ENCODE assay signal across 8 cellular contexts in the genomic region with DNA sequence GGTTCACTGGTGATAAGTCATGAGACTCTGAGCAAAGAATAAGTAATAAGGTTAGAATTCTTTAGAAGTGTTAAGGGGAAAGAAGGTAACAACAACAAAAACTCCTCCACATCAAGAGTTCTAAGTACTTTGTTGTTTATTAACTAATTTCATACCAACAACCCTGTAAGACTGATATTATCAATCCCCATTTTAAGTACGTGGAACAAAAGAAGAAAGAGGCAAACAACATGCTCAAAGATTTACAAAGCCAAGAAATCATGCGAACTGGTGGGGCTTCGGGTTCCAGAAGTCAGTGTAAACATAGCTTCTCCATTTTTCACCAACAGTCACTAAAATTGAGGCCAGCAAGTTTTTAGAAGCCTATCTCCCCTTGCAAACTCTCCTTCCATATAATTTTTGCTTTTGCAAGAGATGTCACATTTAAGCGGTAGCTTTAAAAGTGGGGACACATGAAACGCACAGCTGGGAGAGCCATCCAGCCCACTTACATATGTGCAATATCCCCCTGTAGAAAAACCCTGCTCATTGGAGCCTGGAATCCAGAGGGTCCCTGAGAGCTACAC. TPM values are rescaled to one million over a fixed set of nuclear protein-coding genes. Genes with fewer than 3 reads are reported as not detected.
DNase-seq lines count a peak whose midpoint lies in the region; ATAC-seq and TF ChIP-seq lines count a peak whose summit lies in the region.

No MANE protein-coding gene starts in this region.

- H3K27me3 ChIP-seq in WERI-Rb-1 (ENCODE audit: insufficient read depth, low read depth, severe bottlenecking), result no peaks in the 10 kb centered on the region
- no peaks in the 10 kb centered on the region for H3K27me3 ChIP-seq in gastroesophageal sphincter

- H3K9me3 ChIP-seq in WERI-Rb-1 (ENCODE audit: severe bottlenecking) (no peaks in the 10 kb centered on the region), gastroesophageal sphincter (no peaks in the 10 kb centered on the region)

- no peaks in the 10 kb centered on the region for H3K27me3 Mint-ChIP-seq in stimulated activated memory B cell treated with anti-CD40 and anti-IgM and Interleukin-4, amounts not matched to agents 10 μg/mL and 1 μg/mL and 100 μg/mL, for 72 hours

- peak overlapping the region; percentile 86 for H3K27ac Mint-ChIP-seq in stimulated activated memory B cell treated with anti-CD40 and anti-IgM and Interleukin-4, amounts not matched to agents 10 μg/mL and 1 μg/mL and 100 μg/mL, for 72 hours

- peak; percentile 30 for DNase-seq in NCI-H2171 treated with DMSO at 0.1 percent for 48 hours (lab: John Stamatoyannopoulos, UW)
- no peak for DNase-seq in NCI-H2171 (lab: John Stamatoyannopoulos, UW)
- no peak for DNase-seq in WERI-Rb-1
- no peak for DNase-seq in NK-92 (lab: John Stamatoyannopoulos, UW; ENCODE audit: unreplicated experiment)
- no peak for DNase-seq in GDM1 (lab: John Stamatoyannopoulos, UW)
- no peak for DNase-seq in SK-N-DZ (ENCODE audit: low spot score)

- peaks cover 0 to 53% (median 5%) of the 10 kb centered on the region in 3 donors for H3K4me1 ChIP-seq in gastroesophageal sphincter

- no peaks in the 10 kb centered on the region for H3K36me3 Mint-ChIP-seq in stimulated activated memory B cell treated with anti-CD40 and anti-IgM and Interleukin-4, amounts not matched to agents 10 μg/mL and 1 μg/mL and 100 μg/mL, for 72 hours

- H3K4me3 ChIP-seq in WERI-Rb-1 (ENCODE audit: low read depth, low read length), result peak overlapping the region; percentile 74
- H3K4me3 ChIP-seq in gastroesophageal sphincter, result peak overlapping the region; percentile 81 to 94

- no peak for TF ChIP-seq POLR2A in gastroesophageal sphincter (IDR thresholded peaks at IDR 0.05)

- TF ChIP-seq EP300 in gastroesophageal sphincter (IDR thresholded peaks at IDR 0.05), result no peak

- no peaks in the 10 kb centered on the region; the same call in 1 of the 2 replicates for H3K36me3 ChIP-seq in WERI-Rb-1
- H3K36me3 ChIP-seq in gastroesophageal sphincter, result no peaks in the 10 kb centered on the region

- peak overlapping the region; percentile 88 for H3K27ac ChIP-seq in WERI-Rb-1
- peak overlapping the region; percentile 87 to 97 (median 94) for H3K27ac ChIP-seq in gastroesophageal sphincter

- no peaks in the 10 kb centered on the region for H3K9me3 Mint-ChIP-seq in stimulated activated memory B cell treated with anti-CD40 and anti-IgM and Interleukin-4, amounts not matched to agents 10 μg/mL and 1 μg/mL and 100 μg/mL, for 72 hours

- peaks cover 34% of the 10 kb centered on the region for H3K4me1 Mint-ChIP-seq in stimulated activated memory B cell treated with anti-CD40 and anti-IgM and Interleukin-4, amounts not matched to agents 10 μg/mL and 1 μg/mL and 100 μg/mL, for 72 hours

- TF ChIP-seq CTCF in WERI-Rb-1 (IDR thresholded peaks at IDR 0.05; ENCODE audit: low read depth, low read length) (no peak), gastroesophageal sphincter (IDR thresholded peaks at IDR 0.05) (no peak)

- no peak for ATAC-seq in gastroesophageal sphincter
- no peak for ATAC-seq in stimulated activated memory B cell treated with anti-CD40 and anti-IgM and Interleukin-4, amounts not matched to agents 10 μg/mL and 1 μg/mL and 100 μg/mL, for 72 hours

- H3K4me3 Mint-ChIP-seq in stimulated activated memory B cell treated with anti-CD40 and anti-IgM and Interleukin-4, amounts not matched to agents 10 μg/mL and 1 μg/mL and 100 μg/mL, for 72 hours, result peak overlapping the region; percentile 95

- whole genome bisulfite sequencing in gastroesophageal sphincter (ENCODE audit: low coverage in 1 of 2), 2 donors, result 8 to 19% methylated on average over 5 of the region's 5 CpGs

RNA-seq across cellular contexts. Expression of a gene that starts 0.9 kb away (rescaled TPM):
- total RNA-seq in gastroesophageal sphincter, result 10 to 100 TPM; 24.9 to 47.1 (median 32.4) TPM
- polyA plus RNA-seq in SK-N-DZ (2014; cell fraction: cytosol; rRNA removed), result 31.9 and 41.8 TPM in 2 replicates
- polyA plus RNA-seq in SK-N-DZ (2014; cell fraction: nucleus; rRNA removed), result 49.1 and 71.3 TPM in 2 replicates

RNA-seq across cellular contexts. Expression of a gene that starts 22.9 kb away (rescaled TPM):
- total RNA-seq in gastroesophageal sphincter, result 10 to 100 TPM; 30.2 to 49.7 (median 42.6) TPM
- polyA plus RNA-seq in SK-N-DZ (2014; cell fraction: cytosol; rRNA removed), result 125 and 128 TPM in 2 replicates
- polyA plus RNA-seq in SK-N-DZ (2014; cell fraction: nucleus; rRNA removed), result 110 and 115 TPM in 2 replicates

RNA-seq across cellular contexts. Expression of a gene that starts 58.1 kb away (rescaled TPM):
- 10 to 100 TPM; 19.1 to 35.0 (median 28.3) TPM for total RNA-seq in gastroesophageal sphincter
- 23.6 and 26.0 TPM in 2 replicates for polyA plus RNA-seq in SK-N-DZ (2014; cell fraction: cytosol; rRNA removed)
- polyA plus RNA-seq in SK-N-DZ (2014; cell fraction: nucleus; rRNA removed), result 25.8 and 36.6 TPM in 2 replicates
